ENCODE assay signal across 7 cellular contexts in genomic region chr19:3665681-3666544, GRCh38. TPM values are rescaled to one million over a fixed set of nuclear protein-coding genes. Genes with fewer than 3 reads are reported as not detected.
DNase-seq lines count a peak whose midpoint lies in the region; ATAC-seq and TF ChIP-seq lines count a peak whose summit lies in the region.

No MANE protein-coding gene starts in this region.

- intact Hi-C loops in testis (cut with DNase I; ENCODE audit: low total_unique reads), result no loop called here

- no peaks in the 10 kb centered on the region for H4K20me1 ChIP-seq in fibroblast of lung (ENCODE audit: control insufficient read depth, extremely low read depth, insufficient read depth, low read length)

- H3K9me3 ChIP-seq in fibroblast of lung (ENCODE audit: control insufficient read depth, insufficient read depth, low read depth, low read length) (no peaks in the 10 kb centered on the region), testis (no peaks in the 10 kb centered on the region)

- 47 to 68% methylated on average over 22 to 40 of the region's 40 CpGs for WGBS in testis, 2 donors

- H3K36me3 ChIP-seq in fibroblast of lung (ENCODE audit: control insufficient read depth, insufficient read depth, low read length), result peaks cover 16% of the 10 kb centered on the region
- no peaks in the 10 kb centered on the region for H3K36me3 ChIP-seq in testis (ENCODE audit: low read depth, missing control alignments)

- no peaks in the 10 kb centered on the region for H3K79me2 ChIP-seq in fibroblast of lung (ENCODE audit: control insufficient read depth, insufficient read depth, low read length)

- DNase-seq in GM13976 (ENCODE audit: low spot score) (peak; percentile 92), NCI-H345 (lab: John Stamatoyannopoulos, UW) (peak; percentile 23), fibroblast of lung (ENCODE audit: low read depth in 2 of 2) (no peak), occipital lobe (lab: John Stamatoyannopoulos, UW) (peak; percentile 24), testis (peak; percentile 66)
- DNase-seq in activated T-cell treated with anti-CD3 and anti-CD28 coated beads, Interleukin-2, amount 50 U/mL, for 1 hour, result peak; percentile 84

- H3K4me3 ChIP-seq in fibroblast of lung (replicated peaks in 1 of 4; ENCODE audit: control extremely low read depth in 1 of 4, insufficient read depth in 1 of 4, low read depth in 3 of 4, low read length in 4 of 4) (no peak overlapping the region), testis (no peak overlapping the region)

- H3K27me3 ChIP-seq in fibroblast of lung (ENCODE audit: control insufficient read depth, insufficient read depth, low read length), result no peaks in the 10 kb centered on the region
- no peaks in the 10 kb centered on the region for H3K27me3 ChIP-seq in testis

- no peak overlapping the region for H3K27ac ChIP-seq in fibroblast of lung (ENCODE audit: insufficient read depth, low read length)
- no peak overlapping the region for H3K27ac ChIP-seq in testis

- no peak overlapping the region for H3K9ac ChIP-seq in fibroblast of lung (ENCODE audit: insufficient read depth, low read length)

- no peak overlapping the region for H3K4me2 ChIP-seq in fibroblast of lung (ENCODE audit: extremely low read depth, insufficient read depth, low read length)

- in situ Hi-C loops in GM13976 (cut with MboI; ENCODE audit: low sequenced_read_pairs, unreplicated experiment), result no loop called here

- TF ChIP-seq POLR2A in testis (IDR thresholded peaks at IDR 0.05), result no peak

- H3K4me1 ChIP-seq in fibroblast of lung (ENCODE audit: control insufficient read depth, extremely low read depth, insufficient read depth, low read length), result peaks cover 8% of the 10 kb centered on the region
- peaks cover 25% of the 10 kb centered on the region for H3K4me1 ChIP-seq in testis

- TF ChIP-seq CTCF in GM13976 (IDR thresholded peaks at IDR 0.05; ENCODE audit: borderline replicate concordance, control extremely low read depth, extremely low read depth, insufficient read depth, missing control alignments) (peak; percentile 93), fibroblast of lung (conservative IDR thresholded peaks at IDR 0.05 in 1 of 2, IDR thresholded peaks at IDR 0.05 in 1 of 2; ENCODE audit: low read depth in 1 of 2, low read length in 2 of 2) (peak; percentile 59 to 76), testis (IDR thresholded peaks at IDR 0.05) (peak; percentile 92 to 97 (median 95))

- ATAC-seq in HG02763 (IDR thresholded peaks at IDR 0.05; ENCODE audit: unreplicated experiment), result no peak

- no peak overlapping the region for H2AFZ ChIP-seq in fibroblast of lung (ENCODE audit: low read length)

RNA-seq across cellular contexts. Expression of gene PIP5K1C, which starts 34.4 kb away (rescaled TPM):
- total RNA-seq in fibroblast of lung (11.3 and 16.7 TPM in 2 replicates), occipital lobe (19.8 TPM), testis (10 to 100 TPM; 80.2 to 87.0 TPM)
- polyA plus RNA-seq in fibroblast of lung (8.7 and 12.9 TPM in 2 replicates), testis (ENCODE audit: insufficient read depth, low read depth, low replicate concordance) (99.1 TPM)
- 31.0 and 38.1 TPM in 2 replicates for polyA plus RNA-seq in fibroblast of lung (2012)
- 107 and 113 TPM in 2 replicates for polyA minus RNA-seq in fibroblast of lung (ENCODE audit: low replicate concordance)

RNA-seq across cellular contexts. Expression of gene CACTIN, which starts 39.3 kb away (rescaled TPM):
- total RNA-seq in fibroblast of lung (19.7 and 20.0 TPM in 2 replicates), occipital lobe (19.8 TPM), testis (10 to 100 TPM; 52.8 to 57.5 TPM)
- polyA plus RNA-seq in fibroblast of lung (6.7 and 9.4 TPM in 2 replicates), testis (ENCODE audit: insufficient read depth, low read depth, low replicate concordance) (26.9 TPM)
- polyA plus RNA-seq in fibroblast of lung (2012), result 14.0 and 18.5 TPM in 2 replicates
- polyA minus RNA-seq in fibroblast of lung (ENCODE audit: low replicate concordance), result 6.6 and 15.0 TPM in 2 replicates

RNA-seq across cellular contexts. Expression of gene TJP3, which starts 42.3 kb away (rescaled TPM):
- total RNA-seq in fibroblast of lung, result not detected in 2 replicates
- not detected in 2 replicates for polyA plus RNA-seq in fibroblast of lung
- not detected in 2 replicates for polyA plus RNA-seq in fibroblast of lung (2012)
- not detected in 2 replicates for polyA minus RNA-seq in fibroblast of lung (ENCODE audit: low replicate concordance)
- not detected for total RNA-seq in occipital lobe
- 10 to 100 TPM; 37.2 to 81.1 TPM for total RNA-seq in testis
- 125 TPM for polyA plus RNA-seq in testis (ENCODE audit: insufficient read depth, low read depth, low replicate concordance)

RNA-seq across cellular contexts. Expression of gene TBXA2R, which starts 59.2 kb away (rescaled TPM):
- total RNA-seq in fibroblast of lung (0.77 and 1.8 TPM in 2 replicates), occipital lobe (0.78 TPM), testis (1 to 10 TPM; 1.3 to 3.2 TPM)
- polyA plus RNA-seq in fibroblast of lung (1.1 and 1.3 TPM in 2 replicates), testis (ENCODE audit: insufficient read depth, low read depth, low replicate concordance) (1.8 TPM)
- polyA plus RNA-seq in fibroblast of lung (2012), result 2.7 and 3.3 TPM in 2 replicates
- polyA minus RNA-seq in fibroblast of lung (ENCODE audit: low replicate concordance), result 1.6 and 3.1 TPM in 2 replicates

Comparison
In these comparisons a context has a peak if more than half of its experiments do, and no peak if none do; other contexts are left out.
1. DNase-seq: peak in GM13976 (single experiment), NCI-H345 (single experiment), activated T-cell treated with anti-CD3 and anti-CD28 coated beads, Interleukin-2, amount 50 U/mL, for 1 hour (single experiment), occipital lobe (single experiment) and testis (single experiment); none in fibroblast of lung (0 of 2).
2. RNA of gene TJP3, which starts 42.3 kb away (total RNA-seq): 37.2 to 81.1 TPM in testis; not detected in fibroblast of lung and not detected in occipital lobe (single experiment); every median in the first group is over 10 times any median in the second.
3. Peak in every context shown above with its lines, with median percentiles within 50 percentile points of each other: CTCF ChIP-seq.